In the genomic region with DNA sequence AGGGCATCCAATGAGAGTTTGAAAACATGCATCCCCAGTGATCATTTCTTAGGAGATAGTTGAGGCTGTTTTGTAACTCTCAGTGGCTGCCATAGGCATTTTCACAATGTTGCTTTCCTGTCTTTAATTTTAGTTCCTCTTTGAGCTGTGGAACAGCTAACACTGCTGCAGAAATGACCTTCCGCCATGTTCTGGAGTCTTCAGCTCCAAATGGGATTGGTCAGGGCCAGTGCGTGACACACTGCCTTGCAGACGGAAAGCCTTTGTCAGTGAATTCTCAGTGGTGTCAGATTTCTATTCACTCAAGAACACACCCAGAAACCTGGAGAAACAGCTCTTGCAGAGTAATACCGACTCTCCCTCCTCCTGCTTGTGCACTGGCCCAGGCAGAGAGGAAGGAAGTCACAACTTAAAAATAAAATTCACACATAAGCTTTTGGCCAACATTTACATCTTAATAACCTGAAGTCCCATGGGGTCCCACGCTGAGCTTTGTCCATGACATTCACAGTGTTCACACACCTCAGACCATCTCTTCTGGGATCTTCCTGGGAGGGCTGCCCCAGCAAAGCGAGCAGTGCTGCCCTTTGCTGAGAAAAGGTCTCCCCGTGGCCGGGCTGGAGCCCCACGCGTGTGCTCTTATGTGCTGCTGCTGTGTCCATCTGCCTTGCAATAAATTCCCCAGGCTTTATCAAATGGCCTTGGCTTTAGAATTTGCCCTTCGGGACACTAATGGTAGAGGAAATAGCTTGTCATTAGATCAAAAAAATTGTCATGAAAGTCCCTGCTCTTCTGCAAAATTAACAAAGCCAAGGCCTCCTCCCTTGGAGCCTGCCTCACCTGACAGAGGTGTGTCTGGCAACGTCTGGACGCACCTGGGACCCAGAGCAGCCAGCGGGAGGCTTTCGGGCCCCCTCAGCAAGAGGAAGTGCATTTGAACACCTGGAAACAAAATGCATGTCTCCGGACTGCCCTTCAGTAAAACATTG, we compare ENCODE assay signal across 8 cellular contexts.
A peak's percentile ranks its signal among the peaks of the same experiment; 100 is the strongest.
DNase-seq lines count a peak whose midpoint lies in the region; ATAC-seq and TF ChIP-seq lines count a peak whose summit lies in the region.

No MANE protein-coding gene starts in this region.

- H4K91ac ChIP-seq in trophoblast cell (ENCODE audit: low read depth, low read length), result peak overlapping the region; percentile 56

- H3K4me3 ChIP-seq in trophoblast cell (ENCODE audit: low read depth, low read length) (no peak overlapping the region), SK-N-SH (ENCODE audit: low read depth in 2 of 2, low read length in 1 of 2) (no peak overlapping the region)

- POLR2A ChIA-PET in SK-N-SH (lab: Yijun Ruan, JAX), result no interaction called here

- H3K9ac ChIP-seq in trophoblast cell (ENCODE audit: low read length), result no peak overlapping the region
- no peak overlapping the region for H3K9ac ChIP-seq in SK-N-SH

- peak overlapping the region; percentile 67 for H2BK12ac ChIP-seq in trophoblast cell (ENCODE audit: low read length)

- no peak for TF ChIP-seq RAD21 in SK-N-SH (IDR thresholded peaks at IDR 0.05; ENCODE audit: low read length)

- no peak for TF ChIP-seq EP300 in SK-N-SH (IDR thresholded peaks at IDR 0.05; ENCODE audit: borderline replicate concordance in 1 of 2, low read depth in 1 of 2, low read length in 1 of 2)

- peaks cover 2% of the 10 kb centered on the region for H3K79me1 ChIP-seq in trophoblast cell (ENCODE audit: low read length)

- H3K27ac ChIP-seq in foreskin keratinocyte (peak overlapping the region; percentile 98), trophoblast cell (ENCODE audit: low read depth, low read length) (peak overlapping the region; percentile 17), SK-N-SH (ENCODE audit: low read depth in 2 of 2, low read length in 1 of 2) (no peak overlapping the region)

- ATAC-seq in GM19328 (IDR thresholded peaks at IDR 0.05; ENCODE audit: unreplicated experiment), result peak; percentile 79
- peak; percentile 44 for ATAC-seq in HG03280 (IDR thresholded peaks at IDR 0.05; ENCODE audit: unreplicated experiment)
- ATAC-seq in foreskin keratinocyte, result peak; percentile 94

- no peak overlapping the region for H2AK5ac ChIP-seq in trophoblast cell (ENCODE audit: low read length)

- H3K79me2 ChIP-seq in trophoblast cell (ENCODE audit: control insufficient read depth, insufficient read depth, low read length, poor library complexity) (no peaks in the 10 kb centered on the region), SK-N-SH (ENCODE audit: insufficient read depth) (no peaks in the 10 kb centered on the region)

- H3K9me3 ChIP-seq in trophoblast cell (ENCODE audit: insufficient read depth, low read depth, low read length) (no peaks in the 10 kb centered on the region), SK-N-SH (no peaks in the 10 kb centered on the region)

- H3K23ac ChIP-seq in trophoblast cell (ENCODE audit: low read length), result no peak overlapping the region

- H2AFZ ChIP-seq in trophoblast cell (ENCODE audit: insufficient read depth, low read length, poor library complexity) (peak overlapping the region; percentile 69), SK-N-SH (ENCODE audit: low read depth) (no peak overlapping the region)

- H3F3A ChIP-seq in SK-N-SH (replicated peaks; ENCODE audit: insufficient read depth), result no peaks in the 10 kb centered on the region

- peak overlapping the region; percentile 62 for H3K14ac ChIP-seq in trophoblast cell (ENCODE audit: low read length)

- H3K27me3 ChIP-seq in foreskin keratinocyte (no peaks in the 10 kb centered on the region), trophoblast cell (ENCODE audit: insufficient read depth, low read length) (no peaks in the 10 kb centered on the region), SK-N-SH (ENCODE audit: insufficient read depth) (no peaks in the 10 kb centered on the region)

- no peaks in the 10 kb centered on the region for H3K9me2 ChIP-seq in SK-N-SH

- no peak overlapping the region for H2BK5ac ChIP-seq in trophoblast cell (ENCODE audit: low read depth, low read length, poor library complexity)

- peak overlapping the region; percentile 27 for H3K4me2 ChIP-seq in trophoblast cell (ENCODE audit: low read length)
- no peak overlapping the region for H3K4me2 ChIP-seq in SK-N-SH

- TF ChIP-seq CTCF in foreskin keratinocyte (conservative IDR thresholded peaks at IDR 0.05), result no peak
- no peak for TF ChIP-seq CTCF in SK-N-SH (IDR thresholded peaks at IDR 0.05)

- CTCF ChIA-PET in SK-N-SH (lab: Yijun Ruan, JAX), result interaction anchor here (1.0 kb wide), 1 partner anchor 34 kb away, joined by 3 read pairs; no protein-coding TSS in a partner anchor

- peak overlapping the region; percentile 49 for H3K18ac ChIP-seq in trophoblast cell (ENCODE audit: low read length)

- no peak overlapping the region for H2BK120ac ChIP-seq in trophoblast cell (ENCODE audit: insufficient read depth, low read length, poor library complexity)

- H3K4ac ChIP-seq in trophoblast cell (ENCODE audit: low read depth, low read length), result no peak overlapping the region

- WGBS in trophoblast cell (ENCODE audit: extremely low coverage, insufficient coverage, insufficient read length), result no CpG with 5 or more reads among the region's 16 CpGs
- 83% methylated on average over 15 of the region's 16 CpGs for WGBS in SK-N-SH (ENCODE audit: low lambda C conversion rate)

- H3K4me1 ChIP-seq in foreskin keratinocyte (peaks cover 18% of the 10 kb centered on the region), trophoblast cell (ENCODE audit: control insufficient read depth in 1 of 2, insufficient read depth in 2 of 2, low read length in 2 of 2) (peaks cover 6 to 10% of the 10 kb centered on the region in 2 experiments), SK-N-SH (ENCODE audit: control insufficient read depth in 1 of 2, insufficient read depth in 2 of 2, low read depth in 1 of 2, low read length in 1 of 2) (peaks cover 15 to 23% of the 10 kb centered on the region in 2 experiments; a peak in 3 of 4 replicates)

- no peaks in the 10 kb centered on the region for H4K20me1 ChIP-seq in SK-N-SH (ENCODE audit: insufficient read depth)

- H3K36me3 ChIP-seq in trophoblast cell (ENCODE audit: control insufficient read depth in 1 of 2, insufficient read depth in 2 of 2, low read length in 2 of 2) (no peaks in the 10 kb centered on the region), SK-N-SH (replicated peaks in 1 of 2; ENCODE audit: control insufficient read depth in 1 of 2, insufficient read depth in 2 of 2, low read length in 1 of 2) (no peaks in the 10 kb centered on the region)

- DNase-seq in AML-193 (lab: John Stamatoyannopoulos, UW) (peak; percentile 90 to 93), OCI-M1 (lab: John Stamatoyannopoulos, UW) (peak; percentile 23), foreskin keratinocyte (peak; percentile 71 to 90), trophoblast cell (peak; percentile 37 to 49), SK-N-SH (no peak)
- no peak for DNase-seq in activated CD4-positive, alpha-beta T cell treated with anti-CD3 and anti-CD28 coated beads for 4 hours

- H4K8ac ChIP-seq in trophoblast cell (ENCODE audit: low read depth, low read length), result peak overlapping the region; percentile 71

- no peak overlapping the region for H4K12ac ChIP-seq in trophoblast cell (ENCODE audit: low read depth, low read length)

TF ChIP-seq in SK-N-SH, 30 proteins besides CTCF, POLR2A, EP300 and RAD21:
- TF ChIP-seq JUND (IDR thresholded peaks at IDR 0.05) (no peak), EZH2phosphoT487 (IDR thresholded peaks at IDR 0.05; ENCODE audit: borderline replicate concordance, low read depth) (no peak), SMC3 (IDR thresholded peaks at IDR 0.05; ENCODE audit: low read depth, low read length) (no peak), GABPA (IDR thresholded peaks at IDR 0.05; ENCODE audit: low read depth) (no peak), NFIC (IDR thresholded peaks at IDR 0.05; ENCODE audit: borderline replicate concordance) (no peak), POLR2AphosphoS5 (IDR thresholded peaks at IDR 0.05; ENCODE audit: low read depth, low read length) (no peak)
TF ChIP-seq in SK-N-SH: peak in this region for 0.

Comparison
In these comparisons a context has a peak if more than half of its experiments do, and no peak if none do; other contexts are left out.
1. DNase-seq: peak in AML-193 (2 of 2), OCI-M1 (single experiment), foreskin keratinocyte (2 of 2) and trophoblast cell (2 of 2); none in SK-N-SH (single experiment) and activated CD4-positive, alpha-beta T cell treated with anti-CD3 and anti-CD28 coated beads for 4 hours (0 of 2).
2. ATAC-seq: peak in every context shown above with its lines; median percentile 94 in foreskin keratinocyte; 79 in GM19328; 44 in HG03280.
3. H3K27ac ChIP-seq: peak in foreskin keratinocyte (single experiment) and trophoblast cell (single experiment); none in SK-N-SH (0 of 2).